In the genomic region with DNA sequence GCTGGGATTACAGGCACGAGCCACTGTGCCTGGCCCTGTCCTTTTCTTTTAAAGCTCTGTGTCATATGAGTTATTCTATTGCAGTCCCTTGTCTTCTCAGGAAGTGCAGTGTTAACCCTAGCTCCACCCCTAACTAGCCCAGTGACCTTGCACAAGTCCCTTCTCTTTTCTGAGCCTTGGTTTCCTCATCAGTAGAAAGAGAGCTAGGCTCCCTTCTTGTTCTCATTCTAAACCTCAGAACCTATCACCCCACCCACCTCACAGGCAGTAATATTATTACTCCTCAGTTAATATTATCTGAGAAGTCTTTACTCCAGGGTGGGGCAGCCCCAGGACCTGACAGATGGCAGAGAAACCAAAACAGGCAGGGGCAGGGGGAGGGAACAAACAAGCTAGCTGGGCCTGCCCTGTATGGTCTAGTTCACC, we compare ENCODE assay signal across 8 cellular contexts. TPM values are rescaled to one million over a fixed set of nuclear protein-coding genes. Genes with fewer than 3 reads are reported as not detected.
DNase-seq lines count a peak whose midpoint lies in the region; ATAC-seq and TF ChIP-seq lines count a peak whose summit lies in the region.

No MANE protein-coding gene starts in this region.

- BruUV-seq in A673 (replicated peaks; lab: Mats Ljungman, UMichigan): no TSS peak

- peaks cover 71 to 74% (median 71%) of the 10 kb centered on the region in 3 donors for H3K4me1 Mint-ChIP-seq in IgD-negative memory B cell

- TF ChIP-seq CTCF in colonic mucosa (IDR thresholded peaks at IDR 0.05) (no peak), A673 (conservative IDR thresholded peaks at IDR 0.05; ENCODE audit: low read depth, low read length) (no peak)

- H3K36me3 ChIP-seq in colonic mucosa: no peaks in the 10 kb centered on the region
- H3K36me3 ChIP-seq in A673 (ENCODE audit: insufficient read depth, low read length, poor library complexity, severe bottlenecking): no peaks in the 10 kb centered on the region

- no peak overlapping the region for H3K9ac ChIP-seq in colonic mucosa (ENCODE audit: low read depth in 2 of 2, low read length in 2 of 2)

- ATAC-seq in GM18502 (IDR thresholded peaks at IDR 0.05; ENCODE audit: poor library complexity, unreplicated experiment) (peak; percentile 52), GM21515 (IDR thresholded peaks at IDR 0.05; ENCODE audit: unreplicated experiment) (peak; percentile 47)

- H3K27ac ChIP-seq in colonic mucosa (peak overlapping the region; percentile 46), A673 (ENCODE audit: low read depth, low read length, poor library complexity, severe bottlenecking) (no peak overlapping the region)

- no peaks in the 10 kb centered on the region for H3K27me3 Mint-ChIP-seq in IgD-negative memory B cell

- peak overlapping the region; percentile 94 to 99 (median 99) for H3K27ac Mint-ChIP-seq in IgD-negative memory B cell

- no peaks in the 10 kb centered on the region for H3K9me3 Mint-ChIP-seq in IgD-negative memory B cell

- H3K27me3 ChIP-seq in colonic mucosa (no peaks in the 10 kb centered on the region), A673 (replicated peaks; ENCODE audit: insufficient read depth, low read depth, low read length, poor library complexity) (no peaks in the 10 kb centered on the region)

- H3K4me1 ChIP-seq in colonic mucosa: no peaks in the 10 kb centered on the region
- H3K4me1 ChIP-seq in A673 (ENCODE audit: insufficient read depth, low read length, poor library complexity, severe bottlenecking): no peaks in the 10 kb centered on the region

- H3K4me3 ChIP-seq in colonic mucosa (no peak overlapping the region), A673 (ENCODE audit: low read depth, low read length, poor library complexity, severe bottlenecking) (no peak overlapping the region)

- CTCF ChIA-PET in A673 (lab: Charles Lee): no interaction called here

- DNase-seq in colonic mucosa: no peak
- DNase-seq in A673 (ENCODE audit: low spot score): no peak
- no peak for DNase-seq in SHP77 (lab: John Stamatoyannopoulos, UW)
- no peak for DNase-seq in kidney glomerular epithelial cell (lab: John Stamatoyannopoulos, UW)
- no peak for DNase-seq in DMS79 (lab: John Stamatoyannopoulos, UW)

- peaks cover 13% of the 10 kb centered on the region for H3K36me3 Mint-ChIP-seq in IgD-negative memory B cell

- H3K9me3 ChIP-seq in colonic mucosa (no peaks in the 10 kb centered on the region), A673 (ENCODE audit: low read depth, low read length, poor library complexity, severe bottlenecking) (no peaks in the 10 kb centered on the region)

- POLR2A ChIA-PET in A673 (lab: Charles Lee; ENCODE audit: low non-redundant PET): interaction anchor here (0.6 kb wide), 1 partner anchor 665 kb away, joined by 5 read pairs; no protein-coding TSS in a partner anchor

- peak overlapping the region; percentile 57 to 93 (median 80) for H3K4me3 Mint-ChIP-seq in IgD-negative memory B cell

- intact Hi-C loops in colonic mucosa (cut with DNase I) (no loop called here), A673 (cut with micrococcal nuclease; ENCODE audit: unreplicated experiment) (no loop called here)

RNA-seq across cellular contexts. Expression of a gene that starts 7.2 kb away (rescaled TPM):
- 366 TPM for polyA plus RNA-seq in IgD-negative memory B cell
- total RNA-seq in colonic mucosa: 10 to 100 TPM; 22.4 to 26.1 TPM
- total RNA-seq in A673 (2021): 17.2 and 20.1 TPM in 2 replicates
